In the genomic region with DNA sequence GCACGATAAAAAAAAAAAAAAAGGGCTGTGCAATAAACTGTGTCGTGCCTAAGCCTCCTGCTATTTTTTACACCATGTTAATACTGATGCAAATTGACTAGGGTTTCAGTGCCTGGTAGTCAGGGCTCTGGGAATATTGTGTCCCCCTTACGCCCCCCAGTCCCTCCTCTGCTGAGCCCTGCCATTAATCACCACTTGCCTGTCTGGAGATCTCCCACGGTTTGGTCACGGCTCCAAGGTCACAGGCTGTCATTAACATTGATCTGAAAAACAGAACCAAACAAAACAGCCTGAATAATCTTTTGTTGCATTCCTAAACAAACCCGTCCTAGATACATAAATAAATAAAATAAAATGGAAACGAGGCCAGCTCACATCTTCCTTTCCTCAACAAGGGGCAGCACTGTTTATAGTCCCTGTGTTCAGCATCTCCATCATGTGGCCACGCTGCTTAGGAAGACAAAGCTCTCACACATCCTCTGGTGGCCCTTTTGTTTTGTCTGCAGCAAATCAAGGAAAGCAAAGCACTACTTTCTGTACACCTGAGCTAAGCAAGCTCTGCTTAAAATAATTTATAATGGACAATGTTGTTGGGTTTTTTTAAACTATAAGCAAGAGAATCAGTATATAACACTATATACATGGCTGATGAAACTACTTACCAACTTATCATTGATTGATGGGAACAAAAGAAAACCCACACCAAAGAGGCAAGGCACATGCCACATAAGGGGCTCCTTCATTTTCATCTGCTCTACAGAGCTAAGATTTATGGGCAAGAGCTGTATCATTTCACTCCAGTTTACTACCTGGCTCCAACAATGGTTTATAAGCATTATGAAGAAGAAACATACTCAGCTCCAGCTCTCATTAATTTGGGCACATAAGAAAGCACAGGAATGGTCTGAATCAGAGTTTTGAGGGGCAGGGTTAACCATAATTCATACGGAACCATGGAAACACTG, we compare ENCODE assay signal across 20 cellular contexts.
A peak's percentile ranks its signal among the peaks of the same experiment; 100 is the strongest.
DNase-seq lines count a peak whose midpoint lies in the region; TF ChIP-seq lines count a peak whose summit lies in the region.
"Had no signal": no experiment of that assay in that cellular context is flagged by ENCODE, and none has a peak within 500 bp of the region (broad histone marks: within the 10 kb centered on the region; RNA-seq: fewer than 3 reads in every experiment).

No MANE protein-coding gene starts in this region.

- H3K27me3 ChIP-seq in dorsolateral prefrontal cortex, result peaks cover 0 to 4% (median 0%) of the 10 kb centered on the region in 45 donors
- H3K27me3 ChIP-seq: Peyer's patch had no signal

- H3K4me3 Mint-ChIP-seq in nephron progenitor cell, result peak overlapping the region; percentile 23
- H3K4me3 Mint-ChIP-seq: activated naive CD4-positive, alpha-beta T cell treated with anti-CD3 and anti-CD28 coated beads for 36 hours; CD8-positive, alpha-beta T cell; natural killer cell; type B pancreatic cell had no signal

- intact Hi-C loops in dorsolateral prefrontal cortex (cut with DNase I), result loop anchor here in 1 of 2 donors (2.0 kb wide), 1 partner anchor 57 kb away; a partner anchor contains a TSS

- peak overlapping the region; percentile 72 for H3K27ac Mint-ChIP-seq in nephron progenitor cell
- H3K27ac Mint-ChIP-seq: activated naive CD4-positive, alpha-beta T cell treated with anti-CD3 and anti-CD28 coated beads for 36 hours; CD8-positive, alpha-beta T cell; natural killer cell; type B pancreatic cell had no signal

- H3K4me3 ChIP-seq in dorsolateral prefrontal cortex, result peak overlapping the region in 42 of 59 donors; percentile 1 to 56 (median 31)
- H3K4me3 ChIP-seq: Peyer's patch had no signal

- no peaks in the 10 kb centered on the region for H3K9me3 Mint-ChIP-seq in nephron progenitor cell
- H3K9me3 Mint-ChIP-seq: activated naive CD4-positive, alpha-beta T cell treated with anti-CD3 and anti-CD28 coated beads for 36 hours; CD8-positive, alpha-beta T cell; natural killer cell had no signal

- DNase-seq in C1 segment of cervical spinal cord (lab: John Stamatoyannopoulos, UW) (peak in 11 of 14 donors; percentile 1 to 52 (median 34)), NCI-H2107 (lab: John Stamatoyannopoulos, UW) (peak; percentile 25), dorsolateral prefrontal cortex (peak in 4 of 10 donors; percentile 9 to 57 (median 40)), nephron progenitor cell (peak; percentile 64), NCI-H774 (lab: John Stamatoyannopoulos, UW) (no peak), AG08395 (ENCODE audit: low spot score) (no peak), iPS-NIHi11 (ENCODE audit: low spot score) (no peak)
- DNase-seq in stimulated activated CD4-positive, alpha-beta T cell treated with anti-CD3 and anti-CD28 coated beads, Interleukin-4, amount 100 ng/mL, for 4 hours, result no peak
- DNase-seq: activated naive CD4-positive, alpha-beta T cell treated with anti-CD3 and anti-CD28 coated beads for 36 hours; activated T-cell treated with anti-CD3 and anti-CD28 coated beads for 4 hours; aorta; CD8-positive, alpha-beta T cell; effector memory CD4-positive, alpha-beta T cell; islet precursor cell; natural killer cell; NCI-H187 treated with DMSO at 0.1 percent for 48 hours; Peyer's patch; stimulated activated CD4-positive, alpha-beta T cell treated with anti-CD3 and anti-CD28 coated beads, Interleukin-15, amount 100 ng/mL, for 24 hours; stimulated activated naive CD4-positive, alpha-beta T cell treated with Interleukin-2 at 50 U/mL for 16 hours had no signal

- peak overlapping the region in 40 of 59 donors; percentile 4 to 78 (median 46) for H3K27ac ChIP-seq in dorsolateral prefrontal cortex
- H3K27ac ChIP-seq: Peyer's patch had no signal

- H3K36me3 Mint-ChIP-seq in nephron progenitor cell (ENCODE audit: low read depth), result peaks cover 4% of the 10 kb centered on the region
- H3K36me3 Mint-ChIP-seq: CD8-positive, alpha-beta T cell; natural killer cell had no signal

- H3K4me1 Mint-ChIP-seq in nephron progenitor cell, result peaks cover 69% of the 10 kb centered on the region
- H3K4me1 Mint-ChIP-seq: natural killer cell had no signal

- no peaks in the 10 kb centered on the region for H3K27me3 Mint-ChIP-seq in nephron progenitor cell (ENCODE audit: low read depth, poor library complexity)

- TF ChIP-seq CTCF in dorsolateral prefrontal cortex (IDR thresholded peaks at IDR 0.05 in 54 of 56, conservative IDR thresholded peaks at IDR 0.05 in 2 of 56; ENCODE audit: low read depth in 1 of 56, partially characterized antibody in 56 of 56) (peak in 28 of 56 donors; percentile 6 to 54 (median 23)), nephron progenitor cell (IDR thresholded peaks at IDR 0.05) (no peak)

Comparison
In these comparisons a context has a peak if more than half of its experiments do, and no peak if none do; other contexts are left out.
1. DNase-seq: peak in C1 segment of cervical spinal cord (11 of 14), NCI-H2107 (single experiment) and nephron progenitor cell (single experiment); none in NCI-H774 (single experiment), AG08395 (single experiment), stimulated activated CD4-positive, alpha-beta T cell treated with anti-CD3 and anti-CD28 coated beads, Interleukin-4, amount 100 ng/mL, for 4 hours (0 of 2) and iPS-NIHi11 (single experiment).